18 cellular contexts compared by ENCODE assay signal in the genomic region with DNA sequence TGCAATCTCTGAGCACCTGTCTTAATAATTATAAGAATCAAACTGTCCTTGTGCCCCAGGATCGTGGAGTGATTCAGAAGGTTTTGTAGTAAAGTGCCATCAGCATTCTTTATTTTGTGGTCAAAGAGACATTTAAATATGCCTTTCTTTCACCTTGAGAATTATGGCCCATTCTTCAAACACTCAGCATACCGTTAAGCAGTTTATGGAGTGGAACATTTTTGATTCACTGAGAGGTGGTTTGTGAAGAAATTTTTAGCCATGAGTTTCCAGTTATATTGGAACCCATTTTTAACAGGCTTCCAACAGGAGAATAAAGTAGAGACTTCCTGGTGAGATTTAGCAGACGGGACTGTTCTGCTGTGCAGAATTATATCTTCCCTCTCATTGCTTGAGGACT.
"Had no signal": no experiment of that assay in that cellular context is flagged by ENCODE, and none has a peak within 500 bp of the region (broad histone marks: within the 10 kb centered on the region; RNA-seq: fewer than 3 reads in every experiment).

No MANE protein-coding gene starts in this region.

- H3K9me3 Mint-ChIP-seq: endodermal cell, neural crest cell had no signal

- ATAC-seq: naive thymus-derived CD4-positive, alpha-beta T cell had no signal

- H3K4me1 Mint-ChIP-seq: endodermal cell; naive thymus-derived CD4-positive, alpha-beta T cell; neural crest cell had no signal

- H3K4me3 Mint-ChIP-seq: endodermal cell; naive thymus-derived CD4-positive, alpha-beta T cell; neural crest cell had no signal

- DNase-seq: colonic mucosa; dermis blood vessel endothelial cell; effector CD4-positive, alpha-beta T cell; endodermal cell; erythroblast; foreskin melanocyte; head of caudate nucleus; hippocampal formation; mesendoderm; naive thymus-derived CD4-positive, alpha-beta T cell; posterior cingulate gyrus; sigmoid colon; stimulated activated CD4-positive, alpha-beta T cell treated with anti-CD3 and anti-CD28 coated beads, Interleukin-2, amount 100 ng/mL, for 24 hours; stimulated activated naive CD4-positive, alpha-beta T cell; stomach; substantia nigra; transverse colon had no signal

- H3K27ac Mint-ChIP-seq: endodermal cell; naive thymus-derived CD4-positive, alpha-beta T cell had no signal

- H3K36me3 Mint-ChIP-seq: naive thymus-derived CD4-positive, alpha-beta T cell had no signal
